ENCODE assay signal across 16 cellular contexts in the genomic region with DNA sequence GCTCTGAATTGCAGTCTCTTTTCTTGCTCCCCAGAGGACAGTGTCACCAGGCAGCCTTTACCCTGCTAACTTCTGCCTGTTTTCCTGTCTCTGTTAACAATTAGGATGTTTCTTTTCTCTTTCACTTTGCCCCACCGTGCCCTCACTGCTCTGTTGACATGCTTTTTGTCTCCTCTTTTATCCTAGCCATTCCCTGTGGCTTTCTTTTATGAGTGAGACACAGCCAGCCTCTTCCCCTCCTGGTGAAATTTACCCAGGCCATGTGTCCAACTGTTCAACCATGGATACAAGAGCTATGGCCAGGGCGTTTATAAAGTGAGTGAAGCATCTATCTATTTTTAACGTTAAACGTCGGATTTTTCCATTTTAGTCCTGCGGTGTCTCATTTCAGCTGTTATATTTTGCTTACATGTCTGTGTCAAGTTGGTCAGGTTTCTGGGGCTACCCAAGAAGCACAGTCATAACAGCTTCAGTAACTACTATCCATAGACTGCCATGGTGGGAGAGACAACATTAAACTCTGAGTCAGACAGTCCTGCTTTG.
DNase-seq lines count a peak whose midpoint lies in the region; TF ChIP-seq lines count a peak whose summit lies in the region.
"Had no signal": no experiment of that assay in that cellular context is flagged by ENCODE, and none has a peak within 500 bp of the region (broad histone marks: within the 10 kb centered on the region; RNA-seq: fewer than 3 reads in every experiment).

No MANE protein-coding gene starts in this region.

- H3K9me3 Mint-ChIP-seq in nephron progenitor cell = no peaks in the 10 kb centered on the region
- no peaks in the 10 kb centered on the region for H3K9me3 Mint-ChIP-seq in Calu3 (ENCODE audit: low read depth, unreplicated experiment)
- no peaks in the 10 kb centered on the region for H3K9me3 Mint-ChIP-seq in activated T-cell treated with anti-CD3 and anti-CD28 coated beads, Interleukin-2, amount 50 U/mL, for 24 hours
- H3K9me3 Mint-ChIP-seq: activated T-helper 17 cell treated with anti-CD3 and anti-CD28 coated beads, Interleukin-2, amount 50 U/mL, for 72 hours had no signal

- TF ChIP-seq CTCF in nephron progenitor cell (IDR thresholded peaks at IDR 0.05) (no peak), Calu3 (IDR thresholded peaks at IDR 0.05; ENCODE audit: unreplicated experiment) (no peak)

- H3K36me3 Mint-ChIP-seq in nephron progenitor cell (ENCODE audit: low read depth) (no peaks in the 10 kb centered on the region), Calu3 (ENCODE audit: insufficient read depth, unreplicated experiment) (no peaks in the 10 kb centered on the region)
- no peaks in the 10 kb centered on the region for H3K36me3 Mint-ChIP-seq in activated T-cell treated with anti-CD3 and anti-CD28 coated beads, Interleukin-2, amount 50 U/mL, for 24 hours (ENCODE audit: low read depth)

- peaks cover 9% of the 10 kb centered on the region for H3K4me1 Mint-ChIP-seq in nephron progenitor cell
- H3K4me1 Mint-ChIP-seq in Calu3 (ENCODE audit: low read depth, unreplicated experiment) = no peaks in the 10 kb centered on the region
- H3K4me1 Mint-ChIP-seq in activated T-cell treated with anti-CD3 and anti-CD28 coated beads, Interleukin-2, amount 50 U/mL, for 24 hours (ENCODE audit: low read depth) = no peaks in the 10 kb centered on the region
- H3K4me1 Mint-ChIP-seq: activated T-helper 17 cell treated with anti-CD3 and anti-CD28 coated beads, Interleukin-2, amount 50 U/mL, for 72 hours had no signal

- H3K27me3 Mint-ChIP-seq in nephron progenitor cell (ENCODE audit: low read depth, poor library complexity) = peaks cover 5% of the 10 kb centered on the region
- H3K27me3 Mint-ChIP-seq in Calu3 (ENCODE audit: unreplicated experiment) = no peaks in the 10 kb centered on the region
- H3K27me3 Mint-ChIP-seq in activated T-cell treated with anti-CD3 and anti-CD28 coated beads, Interleukin-2, amount 50 U/mL, for 24 hours = no peaks in the 10 kb centered on the region
- H3K27me3 Mint-ChIP-seq: activated T-helper 17 cell treated with anti-CD3 and anti-CD28 coated beads, Interleukin-2, amount 50 U/mL, for 72 hours had no signal

- CTCF ChIA-PET in Calu3 (lab: Charles Lee) = interaction anchor here (1.0 kb wide), 1 partner anchor 19 kb away, joined by 3 read pairs; no protein-coding TSS in a partner anchor

- DNase-seq in Daoy (ENCODE audit: low read depth) (peak; percentile 19), NCI-H146 (lab: John Stamatoyannopoulos, UW) (peak; percentile 92), brain pericyte (ENCODE audit: low read depth, low spot score) (peak; percentile 18), nephron progenitor cell (no peak), amygdala (lab: John Stamatoyannopoulos, UW) (no peak), Calu3 (no peak)
- DNase-seq in activated CD8-positive, alpha-beta memory T cell treated with anti-CD3 and anti-CD28 coated beads, Interleukin-2, amount 50 U/mL, for 4 hours = no peak
- no peak for DNase-seq in activated T-cell treated with anti-CD3 and anti-CD28 coated beads, Interleukin-2, amount 50 U/mL, for 24 hours
- DNase-seq: activated CD8-positive, alpha-beta T cell treated with anti-CD3 and anti-CD28 coated beads, Interleukin-2, amount 10 ng/mL, durations not matched to agents 7 days and 5 days; anterior cingulate cortex; kidney glomerular epithelial cell; NCI-H1048; NCI-H510A; stimulated activated CD4-positive, alpha-beta T cell treated with anti-CD3 and anti-CD28 coated beads, Interleukin-12 subunit alpha, Interleukin-12 subunit beta, amount 100 ng/mL, for 4 hours; stomach had no signal

- BruUV-seq in Calu3 (replicated peaks; lab: Mats Ljungman, UMichigan) = no TSS peak

- intact Hi-C loops in Calu3 (cut with micrococcal nuclease; ENCODE audit: unreplicated experiment) = loop anchor here (5.0 kb wide), 1 partner anchor 274 kb away; no protein-coding TSS in a partner anchor

- H3K27ac Mint-ChIP-seq in nephron progenitor cell = peak overlapping the region; percentile 97
- H3K27ac Mint-ChIP-seq in Calu3 (ENCODE audit: unreplicated experiment) = no peak overlapping the region
- no peak overlapping the region for H3K27ac Mint-ChIP-seq in activated T-cell treated with anti-CD3 and anti-CD28 coated beads, Interleukin-2, amount 50 U/mL, for 24 hours
- H3K27ac Mint-ChIP-seq: activated CD8-positive, alpha-beta T cell treated with anti-CD3 and anti-CD28 coated beads, Interleukin-2, amount 10 ng/mL, durations not matched to agents 7 days and 5 days; activated T-helper 17 cell treated with anti-CD3 and anti-CD28 coated beads, Interleukin-2, amount 50 U/mL, for 72 hours had no signal

- H3K4me3 Mint-ChIP-seq in nephron progenitor cell = no peak overlapping the region
- H3K4me3 Mint-ChIP-seq in Calu3 (ENCODE audit: low read depth, unreplicated experiment) = no peak overlapping the region
- no peak overlapping the region for H3K4me3 Mint-ChIP-seq in activated T-cell treated with anti-CD3 and anti-CD28 coated beads, Interleukin-2, amount 50 U/mL, for 24 hours
- H3K4me3 Mint-ChIP-seq: activated CD8-positive, alpha-beta T cell treated with anti-CD3 and anti-CD28 coated beads, Interleukin-2, amount 10 ng/mL, durations not matched to agents 7 days and 5 days; activated T-helper 17 cell treated with anti-CD3 and anti-CD28 coated beads, Interleukin-2, amount 50 U/mL, for 72 hours had no signal

Comparison
In these comparisons a context has a peak if more than half of its experiments do, and no peak if none do; other contexts are left out.
1. DNase-seq: peak in Daoy (single experiment), NCI-H146 (single experiment) and brain pericyte (single experiment); none in nephron progenitor cell (single experiment), amygdala (0 of 56), Calu3 (single experiment), activated CD8-positive, alpha-beta memory T cell treated with anti-CD3 and anti-CD28 coated beads, Interleukin-2, amount 50 U/mL, for 4 hours (single experiment) and activated T-cell treated with anti-CD3 and anti-CD28 coated beads, Interleukin-2, amount 50 U/mL, for 24 hours (single experiment).